1 cellular context compared by ENCODE assay signal in the genomic region with DNA sequence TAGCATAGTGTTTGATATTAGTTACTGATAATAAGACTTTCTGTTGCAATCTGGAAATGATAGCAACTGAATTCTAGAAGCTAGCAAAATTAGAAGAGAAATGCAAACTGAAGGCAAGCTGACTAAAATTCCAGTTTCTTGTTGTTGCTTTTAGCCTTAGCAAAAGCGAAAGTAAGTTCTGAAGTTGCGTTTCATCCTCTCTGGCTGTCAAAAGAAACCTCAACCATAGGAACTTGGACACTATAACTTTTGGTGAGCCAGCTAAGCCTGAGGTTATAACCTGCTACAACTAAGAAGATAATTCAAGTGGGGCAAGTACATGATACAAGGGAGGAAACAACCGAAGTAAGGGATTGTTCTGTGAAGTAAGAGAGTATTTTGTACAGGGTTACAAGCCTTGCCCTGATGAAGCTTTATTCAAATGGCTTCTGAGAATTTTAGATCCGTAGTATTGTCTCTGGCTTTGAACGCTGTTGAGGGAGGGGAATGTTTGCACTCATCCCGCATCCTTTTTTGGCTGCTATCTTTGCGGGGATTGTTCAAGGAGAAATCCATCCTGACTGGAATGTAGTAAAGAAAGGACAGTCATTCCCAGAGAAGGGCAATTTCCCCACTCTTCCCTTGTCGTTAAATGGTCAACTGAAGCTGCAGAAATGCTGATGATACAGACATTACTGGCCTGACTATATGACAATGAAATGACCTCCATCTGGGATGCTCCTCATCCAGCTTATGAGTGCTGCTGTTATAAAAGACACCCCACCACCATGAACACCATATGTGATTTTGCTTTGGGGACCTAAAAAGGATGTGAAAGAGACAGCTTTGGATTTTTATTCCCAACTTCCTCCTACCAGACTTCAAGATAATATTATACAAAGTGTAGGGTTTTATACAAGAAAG.
TF ChIP-seq lines count a peak whose summit lies in the region.

No MANE protein-coding gene starts in this region.

TF ChIP-seq in IMR-90, 13 proteins besides CTCF, POLR2A, EP300 and RAD21 (continued from another document):
- TF ChIP-seq, protein P1, sequence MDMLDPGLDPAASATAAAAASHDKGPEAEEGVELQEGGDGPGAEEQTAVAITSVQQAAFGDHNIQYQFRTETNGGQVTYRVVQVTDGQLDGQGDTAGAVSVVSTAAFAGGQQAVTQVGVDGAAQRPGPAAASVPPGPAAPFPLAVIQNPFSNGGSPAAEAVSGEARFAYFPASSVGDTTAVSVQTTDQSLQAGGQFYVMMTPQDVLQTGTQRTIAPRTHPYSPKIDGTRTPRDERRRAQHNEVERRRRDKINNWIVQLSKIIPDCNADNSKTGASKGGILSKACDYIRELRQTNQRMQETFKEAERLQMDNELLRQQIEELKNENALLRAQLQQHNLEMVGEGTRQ (IDR thresholded peaks at IDR 0.05; ENCODE audit: low read depth, low read length) = no peak
- no peak for TF ChIP-seq MAFK (IDR thresholded peaks at IDR 0.05; ENCODE audit: low read depth, low read length)
- TF ChIP-seq MAZ (IDR thresholded peaks at IDR 0.05; ENCODE audit: borderline replicate concordance, low read depth, low read length) = no peak
